In the genomic region with DNA sequence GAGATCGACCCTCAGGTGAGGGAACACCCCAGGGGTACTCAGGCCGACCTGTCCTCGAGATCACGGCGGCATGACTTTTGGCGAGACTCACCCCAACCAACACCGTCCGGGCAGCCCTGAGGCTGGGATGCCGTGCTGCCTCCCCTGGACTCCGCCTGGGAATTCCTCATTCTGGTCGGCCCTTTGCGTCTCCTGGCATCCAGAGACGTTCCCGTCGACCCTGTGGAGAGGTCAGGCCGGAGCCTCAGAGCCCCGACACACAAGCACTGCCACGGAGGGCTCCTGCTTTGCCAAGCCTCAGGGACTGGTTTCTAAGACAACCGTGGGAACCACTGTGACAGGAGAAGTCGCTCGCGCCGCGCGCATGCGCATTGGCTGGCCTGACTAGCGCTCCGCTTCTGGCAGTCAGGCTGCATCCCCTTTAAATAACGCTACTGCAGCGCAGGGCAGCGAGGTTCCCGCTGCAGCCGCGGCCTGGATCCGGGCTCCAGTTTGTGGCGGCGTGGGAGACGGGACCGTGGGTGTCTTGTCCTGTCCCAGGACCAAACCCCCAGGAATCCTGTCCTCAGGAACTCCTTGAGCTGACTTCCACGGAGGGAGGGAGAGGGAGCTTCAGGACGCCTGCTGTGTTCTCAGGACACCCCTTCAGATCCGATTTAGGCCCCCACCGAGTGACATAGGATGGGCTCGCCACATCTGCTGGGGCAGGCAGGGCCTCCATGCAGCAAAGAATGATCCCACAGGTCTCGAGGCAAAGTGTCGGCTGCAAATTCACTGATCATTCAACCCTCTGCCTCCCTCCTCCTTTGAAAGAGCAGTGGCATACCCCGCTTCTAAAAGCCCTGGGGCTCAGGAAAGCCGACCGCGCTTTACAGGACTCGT, we compare ENCODE assay signal across 8 cellular contexts.
DNase-seq lines count a peak whose midpoint lies in the region; ATAC-seq lines count a peak whose summit lies in the region.

No MANE protein-coding gene starts in this region.

- ATAC-seq in GM18868 (IDR thresholded peaks at IDR 0.05; ENCODE audit: unreplicated experiment) (peak; percentile 48), left lobe of liver (peak; percentile 55), GM19324 (IDR thresholded peaks at IDR 0.05; ENCODE audit: low FRiP score, unreplicated experiment) (no peak)

- DNase-seq in NCI-H1417 (lab: John Stamatoyannopoulos, UW) (peak; percentile 51 to 93 (median 88)), left lobe of liver (ENCODE audit: low spot score) (peak; percentile 71), GF-D8 (lab: John Stamatoyannopoulos, UW) (no peak)
- peak; percentile 62 for DNase-seq in activated CD4-positive, CD25-positive, alpha-beta regulatory T cell treated with anti-CD3 and anti-CD28 coated beads, Interleukin-2, amount 50 U/mL, for 72 hours
- DNase-seq in central memory CD4-positive, alpha-beta T cell, result peak; percentile 82
- peak; percentile 82 for DNase-seq in stimulated activated CD4-positive, alpha-beta T cell treated with anti-CD3 and anti-CD28 coated beads, Interleukin-4, amount 100 ng/mL, for 1 hour
